Comparison of ENCODE assay signal across 8 cellular contexts in the genomic region with DNA sequence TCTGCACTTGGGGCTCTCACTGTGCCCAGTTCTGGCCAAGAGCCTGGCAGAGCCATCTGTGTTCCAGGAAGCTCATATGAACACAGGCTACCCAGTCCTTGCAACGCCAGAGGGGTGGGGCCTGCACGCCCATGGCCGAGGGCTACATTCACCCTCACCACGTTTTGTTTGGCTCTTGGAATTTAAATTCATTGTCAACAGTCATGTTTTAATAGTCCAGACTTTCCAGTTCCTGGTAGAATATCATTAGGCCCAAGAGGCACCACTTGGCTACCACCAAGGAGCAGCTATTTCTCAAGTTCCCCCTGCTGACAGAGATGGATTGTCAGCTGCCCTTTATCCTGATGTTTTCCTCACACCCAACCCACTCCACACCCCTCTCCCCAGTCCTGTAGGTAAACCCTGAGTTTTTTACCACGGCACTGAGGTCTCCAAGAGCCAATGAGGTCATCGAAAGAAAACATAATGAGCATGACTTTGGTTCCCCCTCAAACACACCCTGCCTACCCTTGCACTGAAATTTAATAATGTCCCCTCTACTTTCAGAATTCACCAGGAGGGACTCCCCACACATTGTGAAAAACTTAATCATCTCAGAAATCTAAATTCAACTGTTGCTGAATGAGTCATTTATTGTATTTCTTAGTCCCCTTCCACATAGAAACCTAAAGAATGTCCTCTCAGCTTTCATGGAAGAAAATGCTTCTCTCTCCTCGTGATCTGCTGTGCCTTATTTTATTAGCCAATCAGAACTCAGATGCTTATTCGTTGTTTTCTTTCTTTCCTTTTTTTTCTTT.
A peak's percentile ranks its signal among the peaks of the same experiment; 100 is the strongest.
DNase-seq lines count a peak whose midpoint lies in the region; ATAC-seq and TF ChIP-seq lines count a peak whose summit lies in the region.

No MANE protein-coding gene starts in this region.

- WGBS in hepatocyte (ENCODE audit: low lambda C conversion rate, missing lambda C conversion rate), result 60% methylated on average over 8 of the region's 8 CpGs

- H3K4me1 Mint-ChIP-seq in naive thymus-derived CD8-positive, alpha-beta T cell, result peaks cover 0 to 4% (median 0%) of the 10 kb centered on the region in 4 donors

- H3K27ac ChIP-seq in hepatocyte, result peak overlapping the region; percentile 56

- H3K9me3 ChIP-seq in hepatocyte (ENCODE audit: low read depth) (no peaks in the 10 kb centered on the region), BE2C (no peaks in the 10 kb centered on the region)

- no peaks in the 10 kb centered on the region for H4K20me1 ChIP-seq in hepatocyte (ENCODE audit: insufficient read depth, poor library complexity, severe bottlenecking)

- H3K4me3 Mint-ChIP-seq in naive thymus-derived CD8-positive, alpha-beta T cell, result no peak overlapping the region

- no peaks in the 10 kb centered on the region for H3K27me3 ChIP-seq in hepatocyte
- no peaks in the 10 kb centered on the region for H3K27me3 ChIP-seq in BE2C

- H3K4me3 ChIP-seq in AG10803 (ENCODE audit: low read length) (no peak overlapping the region), hepatocyte (no peak overlapping the region), BE2C (ENCODE audit: low read depth, low read length) (no peak overlapping the region)

- no peaks in the 10 kb centered on the region for H3K9me2 ChIP-seq in hepatocyte (replicated peaks; ENCODE audit: insufficient read depth)

- DNase-seq in AG10803 (ENCODE audit: low read depth), result peak; percentile 47
- peak; percentile 39 to 42 for DNase-seq in activated T-cell treated with anti-CD3 and anti-CD28 coated beads, Interleukin-2, amount 50 U/mL, for 48 hours
- no peak for DNase-seq in hepatocyte (ENCODE audit: low spot score)
- DNase-seq in ecto neural progenitor cell (ENCODE audit: low spot score), result no peak
- no peak for DNase-seq in BE2C
- DNase-seq in naive thymus-derived CD8-positive, alpha-beta T cell, result no peak
- DNase-seq in NCI-H345 treated with DMSO at 0.1 percent for 48 hours (lab: John Stamatoyannopoulos, UW; ENCODE audit: unreplicated experiment), result no peak

- no peaks in the 10 kb centered on the region for H3K27me3 Mint-ChIP-seq in naive thymus-derived CD8-positive, alpha-beta T cell

- peak overlapping the region in 5 of 10 donors; percentile 22 to 58 (median 45) for H3K27ac Mint-ChIP-seq in naive thymus-derived CD8-positive, alpha-beta T cell

- no peaks in the 10 kb centered on the region for H3K9me3 Mint-ChIP-seq in naive thymus-derived CD8-positive, alpha-beta T cell

- no peak overlapping the region for H3K4me2 ChIP-seq in hepatocyte

- TF ChIP-seq CTCF in AG10803 (conservative IDR thresholded peaks at IDR 0.05; ENCODE audit: low read length), result no peak
- TF ChIP-seq CTCF in hepatocyte (IDR thresholded peaks at IDR 0.05; ENCODE audit: poor library complexity), result no peak
- no peak for TF ChIP-seq CTCF in BE2C (IDR thresholded peaks at IDR 0.05; ENCODE audit: low read depth, low read length)

- H3K36me3 ChIP-seq in hepatocyte (replicated peaks; ENCODE audit: insufficient read depth, low read depth) (no peaks in the 10 kb centered on the region), BE2C (no peaks in the 10 kb centered on the region)

- POLR2A ChIA-PET in naive thymus-derived CD8-positive, alpha-beta T cell (lab: Charles Lee), result interaction anchor here (0.7 kb wide), 1 partner anchor 92 kb away, joined by 5 read pairs; no protein-coding TSS in a partner anchor

- H3K36me3 Mint-ChIP-seq in naive thymus-derived CD8-positive, alpha-beta T cell, result no peaks in the 10 kb centered on the region

- peak; percentile 50 for ATAC-seq in GM21360 (IDR thresholded peaks at IDR 0.05; ENCODE audit: unreplicated experiment)
- no peak for ATAC-seq in naive thymus-derived CD8-positive, alpha-beta T cell

- H3K4me1 ChIP-seq in hepatocyte (ENCODE audit: insufficient read depth) (no peaks in the 10 kb centered on the region), BE2C (no peaks in the 10 kb centered on the region)

- no peaks in the 10 kb centered on the region for H3K79me2 ChIP-seq in hepatocyte

- no peak overlapping the region for H2AFZ ChIP-seq in hepatocyte

Comparison
In these comparisons a context has a peak if more than half of its experiments do, and no peak if none do; other contexts are left out.
1. DNase-seq: peak in AG10803 (single experiment) and activated T-cell treated with anti-CD3 and anti-CD28 coated beads, Interleukin-2, amount 50 U/mL, for 48 hours (2 of 2); none in hepatocyte (single experiment), ecto neural progenitor cell (single experiment), BE2C (single experiment), naive thymus-derived CD8-positive, alpha-beta T cell (0 of 10) and NCI-H345 treated with DMSO at 0.1 percent for 48 hours (single experiment).